In the genomic region with DNA sequence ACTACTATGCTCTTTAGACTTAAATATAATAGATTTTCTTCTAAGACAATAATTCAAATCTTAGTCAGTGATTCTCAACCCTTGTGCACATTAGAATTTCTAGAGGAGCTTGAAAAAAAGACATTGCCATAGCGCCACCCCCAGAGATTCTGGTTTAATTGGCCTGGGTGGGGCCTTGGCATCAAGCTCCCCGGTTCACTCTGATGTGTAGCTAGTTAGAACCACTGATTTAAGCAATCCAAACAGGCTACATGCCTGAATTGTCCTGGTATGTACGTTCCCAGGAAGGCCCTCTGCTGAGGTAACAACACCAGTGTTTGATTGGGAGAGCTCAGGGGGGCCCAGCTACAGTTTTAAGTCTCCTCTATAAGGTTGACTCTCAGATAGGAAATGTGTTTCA, we compare ENCODE assay signal across 11 cellular contexts. TPM values are rescaled to one million over a fixed set of nuclear protein-coding genes. Genes with fewer than 3 reads are reported as not detected.
DNase-seq lines count a peak whose midpoint lies in the region; ATAC-seq, FAIRE-seq and TF ChIP-seq lines count a peak whose summit lies in the region.
"Had no signal": no experiment of that assay in that cellular context is flagged by ENCODE, and none has a peak within 500 bp of the region (broad histone marks: within the 10 kb centered on the region; RNA-seq: fewer than 3 reads in every experiment).

No MANE protein-coding gene starts in this region.

- TF ChIP-seq EP300 in GM12878 (IDR thresholded peaks at IDR 0.05; ENCODE audit: borderline replicate concordance in 1 of 2, control insufficient read depth in 1 of 2, low read depth in 2 of 2, low read length in 2 of 2) = no peak

- no peaks in the 10 kb centered on the region for H3K9me2 ChIP-seq in HCT116 (ENCODE audit: insufficient read depth)

- TF ChIP-seq RAD21 in HCT116 (IDR thresholded peaks at IDR 0.05; ENCODE audit: low read depth) (no peak), GM12878 (IDR thresholded peaks at IDR 0.05; ENCODE audit: insufficient read depth, low read depth, low read length) (peak; percentile 36; the same call in 1 of the 2 replicates)

- H3K4me1 ChIP-seq in HCT116 (ENCODE audit: control insufficient read depth in 1 of 2, insufficient read depth in 2 of 2, low read length in 2 of 2) (peaks cover 0 to 20% of the 10 kb centered on the region in 2 experiments; a peak in 3 of 4 replicates), GM12878 (ENCODE audit: control insufficient read depth, insufficient read depth, low read length) (peaks cover 17% of the 10 kb centered on the region), kidney (ENCODE audit: control insufficient read depth in 1 of 2, insufficient read depth in 1 of 2, low read depth in 1 of 2, low read length in 2 of 2) (peaks cover 5 to 16% of the 10 kb centered on the region in 2 donors), psoas muscle (no peaks in the 10 kb centered on the region), aorta (ENCODE audit: control insufficient read depth in 1 of 2, insufficient read depth in 2 of 2, low read length in 2 of 2) (peaks cover 0 to 1% of the 10 kb centered on the region in 2 donors)

- H3K4me3 Mint-ChIP-seq in CD4-positive, alpha-beta T cell = peak overlapping the region; percentile 97
- peak overlapping the region in 7 of 8 donors; percentile 95 to 99 (median 98) for H3K4me3 Mint-ChIP-seq in naive B cell

- peaks cover 7% of the 10 kb centered on the region for H3K36me3 Mint-ChIP-seq in CD4-positive, alpha-beta T cell (ENCODE audit: low read depth)
- peaks cover 0 to 8% of the 10 kb centered on the region in 2 donors for H3K36me3 Mint-ChIP-seq in naive B cell

- peak overlapping the region; percentile 81 for H3K27ac Mint-ChIP-seq in CD4-positive, alpha-beta T cell
- peak overlapping the region; percentile 82 to 99 (median 99) for H3K27ac Mint-ChIP-seq in naive B cell

- H3K9ac ChIP-seq in HCT116 (ENCODE audit: low read length) (no peak overlapping the region), GM12878 (ENCODE audit: control insufficient read depth, insufficient read depth, low read length) (no peak overlapping the region), kidney (ENCODE audit: low read length in 2 of 2) (no peak overlapping the region)

- H3K27me3 ChIP-seq in CD4-positive, alpha-beta T cell (ENCODE audit: control insufficient read depth, insufficient read depth, low read length) = no peaks in the 10 kb centered on the region
- H3K27me3 ChIP-seq in HCT116 (ENCODE audit: insufficient read depth, low read length) (no peaks in the 10 kb centered on the region), GM12878 (replicated peaks in 1 of 2; ENCODE audit: control insufficient read depth in 2 of 2, insufficient read depth in 2 of 2, low read length in 1 of 2) (no peaks in the 10 kb centered on the region), psoas muscle (ENCODE audit: insufficient read depth in 3 of 3, low read length in 2 of 3) (no peaks in the 10 kb centered on the region), aorta (ENCODE audit: control insufficient read depth in 1 of 2, insufficient read depth in 2 of 2, low read length in 1 of 2) (no peaks in the 10 kb centered on the region)

- ATAC-seq in CD4-positive, alpha-beta T cell (ENCODE audit: poor library complexity) = no peak
- ATAC-seq in HCT116 (no peak), GM12878 (peak; percentile 22), naive B cell (ENCODE audit: low read depth in 2 of 2) (no peak), psoas muscle (no peak), aorta (ENCODE audit: low FRiP score) (no peak)

- no peaks in the 10 kb centered on the region for H3K9me3 ChIP-seq in CD4-positive, alpha-beta T cell (ENCODE audit: control insufficient read depth, low read length)
- no peaks in the 10 kb centered on the region for H3K9me3 ChIP-seq in HCT116 (ENCODE audit: control insufficient read depth in 1 of 2, insufficient read depth in 1 of 2, low read depth in 1 of 2, low read length in 2 of 2)
- peaks cover 2% of the 10 kb centered on the region; the same call in 1 of the 3 replicates for H3K9me3 ChIP-seq in GM12878 (replicated peaks; ENCODE audit: control insufficient read depth, insufficient read depth, low read length)
- H3K9me3 ChIP-seq in kidney (ENCODE audit: control insufficient read depth in 1 of 2, low read length in 2 of 2) = no peaks in the 10 kb centered on the region
- H3K9me3 ChIP-seq in psoas muscle = no peaks in the 10 kb centered on the region
- no peaks in the 10 kb centered on the region for H3K9me3 ChIP-seq in aorta (ENCODE audit: control insufficient read depth, low read length)

- H3K36me3 ChIP-seq in HCT116 (ENCODE audit: control insufficient read depth in 1 of 2, insufficient read depth in 2 of 2, low read length in 2 of 2) (no peaks in the 10 kb centered on the region), GM12878 (ENCODE audit: control insufficient read depth in 2 of 2, insufficient read depth in 2 of 2, low read length in 1 of 2) (no peaks in the 10 kb centered on the region), kidney (ENCODE audit: control insufficient read depth in 1 of 2, insufficient read depth in 2 of 2, low read length in 2 of 2) (no peaks in the 10 kb centered on the region), psoas muscle (ENCODE audit: insufficient read depth in 1 of 2, low read depth in 1 of 2) (no peaks in the 10 kb centered on the region), aorta (ENCODE audit: control insufficient read depth in 1 of 2, insufficient read depth in 2 of 2, low read length in 1 of 2) (no peaks in the 10 kb centered on the region)

- TF ChIP-seq CTCF in CD4-positive, alpha-beta T cell (IDR thresholded peaks at IDR 0.05) = no peak
- no peak for TF ChIP-seq CTCF in HCT116 (IDR thresholded peaks at IDR 0.05 in 2 of 3, conservative IDR thresholded peaks at IDR 0.05 in 1 of 3; ENCODE audit: borderline replicate concordance in 1 of 3, insufficient read depth in 1 of 3, low read depth in 2 of 3, low read length in 2 of 3)
- TF ChIP-seq CTCF in GM12878 (IDR thresholded peaks at IDR 0.05 in 2 of 3, conservative IDR thresholded peaks at IDR 0.05 in 1 of 3; ENCODE audit: control insufficient read depth in 2 of 3, extremely low read depth in 1 of 3, insufficient read depth in 1 of 3, low read depth in 3 of 3, low read length in 3 of 3) = peak in 1 of 3 experiments; percentile 14; a peak in 1 of 6 replicates
- TF ChIP-seq CTCF in kidney (IDR thresholded peaks at IDR 0.05; ENCODE audit: borderline replicate concordance, extremely low read depth, insufficient read depth) = no peak
- no peak for TF ChIP-seq CTCF in psoas muscle (IDR thresholded peaks at IDR 0.05)

- RAD21 ChIA-PET in HCT116 (lab: Charles Lee; ENCODE audit: low non-redundant PET in 1 of 2, low total read pairs in 2 of 2, uncharacterized antibody in 2 of 2, unreplicated experiment in 2 of 2) (no interaction called here), GM12878 (lab: Charles Lee; ENCODE audit: unreplicated experiment) (interaction anchor here (0.7 to 5.4 kb wide), 26 partner anchors 9 to 470 kb away, joined by 3 to 84 read pairs (median 6); partner anchors contain the start of gene COMMD8)

- TF ChIP-seq POLR2A in HCT116 (IDR thresholded peaks at IDR 0.05; ENCODE audit: borderline replicate concordance, extremely low read depth, insufficient read depth, insufficient read length) (no peak), GM12878 (IDR thresholded peaks at IDR 0.05; ENCODE audit: low read depth, low read length) (no peak)

- H4K20me1 ChIP-seq in HCT116 (ENCODE audit: insufficient read depth) (no peaks in the 10 kb centered on the region), GM12878 (ENCODE audit: control insufficient read depth, insufficient read depth) (no peaks in the 10 kb centered on the region)

- SMC1A ChIA-PET in GM12878 (lab: Charles Lee; ENCODE audit: uncharacterized antibody, unreplicated experiment) = interaction anchor here (0.6 to 6.7 kb wide), 27 partner anchors 10 to 366 kb away, joined by 3 to 126 read pairs (median 4); partner anchors contain the start of gene COMMD8

- intact Hi-C loops in CD4-positive, alpha-beta T cell (cut with DNase I, micrococcal nuclease) = loop anchor here in 1 of 2 experiments (10.0 kb wide), 1 partner anchor 81 kb away; no protein-coding TSS in a partner anchor
- intact Hi-C loops in HCT116 (cut with micrococcal nuclease) = loop anchor here (2.0 kb wide), 1 partner anchor 81 kb away; no protein-coding TSS in a partner anchor
- intact Hi-C loops in GM12878 (cut with micrococcal nuclease; ENCODE audit: unreplicated experiment) = loop anchor here (5.0 kb wide), 1 partner anchor 91 kb away; no protein-coding TSS in a partner anchor
- intact Hi-C loops in kidney (cut with DNase I) = no loop called here
- intact Hi-C loops in psoas muscle (cut with DNase I) = loop anchor here in 1 of 2 donors (2.0 kb wide), 1 partner anchor 21 kb away; the partner anchor contains the start of gene COMMD8
- intact Hi-C loops in aorta (cut with DNase I) = no loop called here

- peak overlapping the region; percentile 89 for H2AFZ ChIP-seq in HCT116 (ENCODE audit: low read depth, low read length, poor library complexity, severe bottlenecking)
- H2AFZ ChIP-seq in GM12878 (ENCODE audit: control insufficient read depth, low read depth, low read length) = peak overlapping the region; percentile 92

- H3K4me3 ChIP-seq in HCT116 (replicated peaks in 1 of 2; ENCODE audit: low read depth in 1 of 2, low read length in 2 of 2) (no peak overlapping the region), GM12878 (no peak overlapping the region), kidney (ENCODE audit: low read length in 2 of 2) (no peak overlapping the region), psoas muscle (no peak overlapping the region), aorta (ENCODE audit: low read length in 2 of 2) (no peak overlapping the region)

- H3K4me1 Mint-ChIP-seq in CD4-positive, alpha-beta T cell (ENCODE audit: low read depth) = peaks cover 30% of the 10 kb centered on the region
- peaks cover 23 to 60% (median 45%) of the 10 kb centered on the region in 3 donors for H3K4me1 Mint-ChIP-seq in naive B cell

- H3K4me2 ChIP-seq in HCT116 (ENCODE audit: low read length) (no peak overlapping the region), GM12878 (ENCODE audit: control insufficient read depth, insufficient read depth) (peak overlapping the region; percentile 98; the same call in 1 of the 2 replicates)

- FAIRE-seq in GM12878 (lab: Jason Lieb, UNC) (no peak), kidney (lab: Jason Lieb, UNC) (no peak)

- H3K79me2 ChIP-seq in HCT116 (ENCODE audit: insufficient read depth, low read length) (no peaks in the 10 kb centered on the region), GM12878 (ENCODE audit: control insufficient read depth, insufficient read depth, low read length) (peaks cover 21% of the 10 kb centered on the region)

- DNase-seq in CD4-positive, alpha-beta T cell = no peak
- no peak for DNase-seq in HCT116 (ENCODE audit: low read depth, low spot score)
- DNase-seq in GM12878 (ENCODE audit: low read depth, low spot score) = no peak
- DNase-seq in naive B cell = no peak
- no peak for DNase-seq in SHP77 treated with DMSO at 0.1 percent for 48 hours (lab: John Stamatoyannopoulos, UW)
- DNase-seq in kidney = no peak
- no peak for DNase-seq in psoas muscle
- no peak for DNase-seq in aorta
- DNase-seq: H7, occipital lobe had no signal

- POLR2A ChIA-PET in CD4-positive, alpha-beta T cell (lab: Charles Lee) = interaction anchor here (1.1 to 3.4 kb wide), 5 partner anchors 9 to 49 kb away, joined by 3 to 36 read pairs (median 5); partner anchors contain the start of gene COMMD8
- POLR2A ChIA-PET in HCT116 (lab: Charles Lee) = interaction anchor here (0.7 to 0.8 kb wide), 2 partner anchors 20 to 34 kb away, joined by 3 to 5 read pairs; partner anchors contain the start of gene COMMD8
- POLR2A ChIA-PET in GM12878 (lab: Charles Lee) = interaction anchor here (0.6 to 5.3 kb wide), 13 partner anchors 11 to 354 kb away, joined by 3 to 36 read pairs (median 5); partner anchors contain the start of genes COMMD8 and CORIN

- no peak overlapping the region for H3K27ac ChIP-seq in CD4-positive, alpha-beta T cell (ENCODE audit: low read depth, low read length)
- H3K27ac ChIP-seq in HCT116 (ENCODE audit: low read depth, low read length) = no peak overlapping the region
- H3K27ac ChIP-seq in GM12878 (ENCODE audit: control insufficient read depth, insufficient read depth) = peak overlapping the region; percentile 70; the same call in 1 of the 2 replicates
- H3K27ac ChIP-seq in kidney (ENCODE audit: low read depth in 2 of 2, low read length in 2 of 2) = no peak overlapping the region
- H3K27ac ChIP-seq in psoas muscle = no peak overlapping the region
- peak overlapping the region in 1 of 2 donors; percentile 16 for H3K27ac ChIP-seq in aorta (ENCODE audit: low read depth in 1 of 2, low read length in 2 of 2)

- H3K9me3 Mint-ChIP-seq in CD4-positive, alpha-beta T cell = no peaks in the 10 kb centered on the region
- H3K9me3 Mint-ChIP-seq in naive B cell = no peaks in the 10 kb centered on the region

- BruUV-seq in HCT116 (replicated peaks; lab: Mats Ljungman, UMichigan) (no TSS peak), GM12878 (replicated peaks; lab: Mats Ljungman, UMichigan) (no TSS peak)

- CTCF ChIA-PET in CD4-positive, alpha-beta T cell (lab: Charles Lee) = interaction anchor here (0.7 to 1.3 kb wide), 2 partner anchors 20 to 53 kb away, joined by 3 read pairs; partner anchors contain the start of gene COMMD8
- CTCF ChIA-PET in HCT116 (lab: Charles Lee) = interaction anchor here (2.1 kb wide), 1 partner anchor 20 kb away, joined by 6 read pairs; the partner anchor contains the start of gene COMMD8
- CTCF ChIA-PET in GM12878 (lab: Yijun Ruan, JAX) = interaction anchor here (0.9 to 5.2 kb wide), 23 partner anchors 8 to 639 kb away, joined by 3 to 79 read pairs (median 5); partner anchors contain the start of gene COMMD8

- no peaks in the 10 kb centered on the region for H3K27me3 Mint-ChIP-seq in CD4-positive, alpha-beta T cell
- H3K27me3 Mint-ChIP-seq in naive B cell = no peaks in the 10 kb centered on the region

- in situ Hi-C loops in GM12878 (cut with MboI) = no loop called here

- WGBS in GM12878 (ENCODE audit: insufficient coverage, insufficient replicate concordance, low lambda C conversion rate, missing lambda C conversion rate) = 46% methylated on average over 3 of the region's 3 CpGs
- WGBS in psoas muscle, 3 donors = 79 to 87% (median 80%) methylated on average over 3 of the region's 3 CpGs
- WGBS in aorta, 2 donors = 71 to 79% methylated on average over 3 of the region's 3 CpGs

RNA-seq across cellular contexts. Expression of gene ATP10D, which starts 1.4 kb away (rescaled TPM):
- total RNA-seq in CD4-positive, alpha-beta T cell = 1 to 10 TPM; 1.1 to 1.7 TPM
- total RNA-seq in HCT116 (2021; ENCODE audit: unreplicated experiment) (5.1 TPM), GM12878 (2014; rRNA removed) (16.5 and 20.3 TPM in 2 replicates), GM12878 (2014; rRNA removed; fragmentation: Illumina TruSeq; extraction: Trizol) (20.7 and 20.8 TPM in 2 replicates), GM12878 (2021) (30.0 and 31.7 TPM in 2 replicates), kidney (43.6 TPM), psoas muscle (1 to 10 TPM; 1.6 to 6.1 (median 4.4) TPM), aorta (10 to 100 TPM; 55.6 to 57.4 TPM)
- polyA plus RNA-seq in HCT116 (2012) = 1.1 and 2.4 TPM in 2 replicates
- total RNA-seq in GM12878 (2013; cell fraction: nucleolus; rRNA removed) = 101 and 123 TPM in 2 replicates
- 5.5 TPM for polyA plus RNA-seq in GM12878 (2011; ENCODE audit: low read depth)
- polyA plus RNA-seq in GM12878 (2011; rRNA removed) (50.3 and 60.3 TPM in 2 replicates), GM12878 (2014; fragmentation: Illumina TruSeq; extraction: Trizol) (18.7 and 19.8 TPM in 2 replicates), GM12878 (2014; fragmentation: Nextera tagmentation; extraction: Ambion mirVana) (10 to 100 TPM; 10.2 to 18.0 TPM), GM12878 (2014; rRNA removed) (9.4 and 11.2 TPM in 2 replicates), GM12878 (2016; fragmentation: Nextera tagmentation; extraction: Ambion mirVana) (10 to 100 TPM; 19.4 to 25.6 TPM), naive B cell (ENCODE audit: low read depth in 6 of 6) (10 to 100 TPM; 21.5 to 70.9 (median 43.8) TPM), kidney (ENCODE audit: insufficient read depth, low read depth, low replicate concordance) (10.4 TPM), psoas muscle (1 to 10 TPM; 1.1 to 2.1 (median 1.2) TPM), aorta (10 to 100 TPM in 1 of 2 donors, 1 to 10 TPM in 1; 9.3 to 26.9 TPM)
- polyA plus RNA-seq in GM12878 (2011; cell fraction: cytosol; rRNA removed) = 18.1 and 22.6 TPM in 2 replicates
- polyA plus RNA-seq in GM12878 (2011; cell fraction: nucleus; rRNA removed) = 42.1 and 55.4 TPM in 2 replicates
- polyA plus RNA-seq in GM12878 (2012) = 10.5 and 10.7 TPM in 2 replicates
- 97.4 and 201 TPM in 2 replicates for polyA minus RNA-seq in GM12878 (2011; rRNA and poly(A)+ RNA removed)
- 18.3 and 21.1 TPM in 2 replicates for polyA minus RNA-seq in GM12878 (2011; cell fraction: cytosol; rRNA and poly(A)+ RNA removed)
- polyA minus RNA-seq in GM12878 (2011; cell fraction: nucleus; rRNA and poly(A)+ RNA removed) = 67.3 and 81.0 TPM in 2 replicates
- total RNA-seq: HT-29 had no signal

RNA-seq across cellular contexts. Expression of gene COMMD8, which starts 20.2 kb away (rescaled TPM):
- 1 to 10 TPM; 4.4 to 5.4 TPM for total RNA-seq in CD4-positive, alpha-beta T cell
- total RNA-seq in HCT116 (2021; ENCODE audit: unreplicated experiment) (19.9 TPM), GM12878 (2014; rRNA removed) (36.3 and 47.2 TPM in 2 replicates), GM12878 (2014; rRNA removed; fragmentation: Illumina TruSeq; extraction: Trizol) (36.4 and 38.5 TPM in 2 replicates), GM12878 (2021) (36.5 and 36.8 TPM in 2 replicates), kidney (21.0 TPM), psoas muscle (1 to 10 TPM; 4.9 to 6.2 (median 5.7) TPM), aorta (10 to 100 TPM in 1 of 2 donors, 1 to 10 TPM in 1; 10.0 to 11.7 TPM)
- polyA plus RNA-seq in HCT116 (2012) = 4.7 and 6.7 TPM in 2 replicates
- 9.2 and 9.9 TPM in 2 replicates for total RNA-seq in GM12878 (2013; cell fraction: nucleolus; rRNA removed)
- polyA plus RNA-seq in GM12878 (2011; ENCODE audit: low read depth) = 12.9 TPM
- polyA plus RNA-seq in GM12878 (2011; rRNA removed) (58.3 and 104 TPM in 2 replicates), GM12878 (2014; fragmentation: Illumina TruSeq; extraction: Trizol) (28.6 and 31.8 TPM in 2 replicates), GM12878 (2014; fragmentation: Nextera tagmentation; extraction: Ambion mirVana) (100 to 1,000 TPM; 126 to 152 TPM), GM12878 (2014; rRNA removed) (23.2 and 27.6 TPM in 2 replicates), GM12878 (2016; fragmentation: Nextera tagmentation; extraction: Ambion mirVana) (100 to 1,000 TPM; 142 to 156 TPM), naive B cell (ENCODE audit: low read depth in 6 of 6) (10 to 100 TPM; 49.5 to 90.7 (median 61.9) TPM), kidney (ENCODE audit: insufficient read depth, low read depth, low replicate concordance) (39.8 TPM), psoas muscle (10 to 100 TPM in 2 of 3 donors, 1 to 10 TPM in 1; 8.8 to 18.0 (median 12.7) TPM), aorta (10 to 100 TPM; 19.7 to 29.8 TPM)
- polyA plus RNA-seq in GM12878 (2011; cell fraction: cytosol; rRNA removed) = 14.0 and 14.9 TPM in 2 replicates
- 12.7 and 14.0 TPM in 2 replicates for polyA plus RNA-seq in GM12878 (2011; cell fraction: nucleus; rRNA removed)
- polyA plus RNA-seq in GM12878 (2012) = 22.9 and 23.4 TPM in 2 replicates
- 8.6 and 12.0 TPM in 2 replicates for polyA minus RNA-seq in GM12878 (2011; rRNA and poly(A)+ RNA removed)
- 6.0 and 8.0 TPM in 2 replicates for polyA minus RNA-seq in GM12878 (2011; cell fraction: cytosol; rRNA and poly(A)+ RNA removed)
- polyA minus RNA-seq in GM12878 (2011; cell fraction: nucleus; rRNA and poly(A)+ RNA removed) = 7.1 and 7.5 TPM in 2 replicates

Comparison
In these comparisons a context has a peak if more than half of its experiments do, and no peak if none do; other contexts are left out.
1. intact Hi-C loops: an anchor here in HCT116 (2.0 kb wide) and GM12878 (5.0 kb wide); none called in kidney and aorta.